Comparison of ENCODE assay signal across 11 cellular contexts in genomic region chr2:221943078-221943810, GRCh38.
DNase-seq lines count a peak whose midpoint lies in the region; ATAC-seq, FAIRE-seq and TF ChIP-seq lines count a peak whose summit lies in the region.
"Had no signal": no experiment of that assay in that cellular context is flagged by ENCODE, and none has a peak within 500 bp of the region (broad histone marks: within the 10 kb centered on the region; RNA-seq: fewer than 3 reads in every experiment).

No MANE protein-coding gene starts in this region.

- H3K27me3 Mint-ChIP-seq in activated T-helper 2 cell treated with anti-CD3 and anti-CD28 coated beads, Interferon-gamma antibody, Interleukin-2, Interleukin-4, amounts not matched to agents 10 μg/mL and 5 μg/mL and 100 μg/mL, durations not matched to agents 14 hours and 24 hours and 36 hours (ENCODE audit: low read depth), result no peaks in the 10 kb centered on the region
- H3K27me3 Mint-ChIP-seq: activated naive CD8-positive, alpha-beta T cell treated with anti-CD3 and anti-CD28 coated beads, Interleukin-2, amount 10 ng/mL, durations not matched to agents 7 days and 5 days had no signal

- no peak overlapping the region for H3K9ac ChIP-seq in subcutaneous abdominal adipose tissue (ENCODE audit: low read length in 5 of 5)

- H3K4me3 ChIP-seq in astrocyte of the cerebellum (ENCODE audit: low read depth, low read length) (no peak overlapping the region), right cardiac atrium (ENCODE audit: low read length) (no peak overlapping the region), subcutaneous abdominal adipose tissue (ENCODE audit: low read depth in 1 of 5, low read length in 5 of 5) (no peak overlapping the region)

- H3K27me3 ChIP-seq in right cardiac atrium (ENCODE audit: control insufficient read depth, insufficient read depth), result no peaks in the 10 kb centered on the region
- H3K27me3 ChIP-seq in subcutaneous abdominal adipose tissue (ENCODE audit: control insufficient read depth in 5 of 5, insufficient read depth in 4 of 5, low read length in 5 of 5), result no peaks in the 10 kb centered on the region

- in situ Hi-C loops in astrocyte of the cerebellum (cut with HindIII; ENCODE audit: low sequenced_read_pairs) (no loop called here), GM13977 (cut with MboI; ENCODE audit: low pct_unique_long_range_greater_than_20kb, low sequenced_read_pairs, unreplicated experiment) (no loop called here)

- H3K27ac Mint-ChIP-seq in activated T-helper 2 cell treated with anti-CD3 and anti-CD28 coated beads, Interferon-gamma antibody, Interleukin-2, Interleukin-4, amounts not matched to agents 10 μg/mL and 5 μg/mL and 100 μg/mL, durations not matched to agents 14 hours and 24 hours and 36 hours, result no peak overlapping the region
- H3K27ac Mint-ChIP-seq: activated naive CD8-positive, alpha-beta T cell treated with anti-CD3 and anti-CD28 coated beads, Interleukin-2, amount 10 ng/mL, durations not matched to agents 7 days and 5 days had no signal

- peak overlapping the region; percentile 78 for H3K27ac ChIP-seq in right cardiac atrium (ENCODE audit: low read length)
- H3K27ac ChIP-seq in subcutaneous abdominal adipose tissue (ENCODE audit: low read depth, low read length), result peak overlapping the region; percentile 42

- H3K36me3 ChIP-seq in subcutaneous abdominal adipose tissue (ENCODE audit: control insufficient read depth in 5 of 5, insufficient read depth in 5 of 5, low read length in 5 of 5), result no peaks in the 10 kb centered on the region

- intact Hi-C loops in right cardiac atrium (cut with DNase I), result no loop called here
- intact Hi-C loops in activated T-helper 2 cell treated with anti-CD3 and anti-CD28 coated beads, Interferon-gamma antibody, Interleukin-2, Interleukin-4, amounts not matched to agents 10 μg/mL and 5 μg/mL and 100 μg/mL, durations not matched to agents 14 hours and 24 hours and 36 hours (cut with micrococcal nuclease), result no loop called here

- TF ChIP-seq CTCF in astrocyte of the cerebellum (IDR thresholded peaks at IDR 0.05; ENCODE audit: low read depth, low read length, missing control alignments) (no peak), GM13977 (IDR thresholded peaks at IDR 0.05; ENCODE audit: extremely low read depth, insufficient read depth, missing control alignments) (no peak)

- no peak overlapping the region for H3K4me3 Mint-ChIP-seq in activated T-helper 2 cell treated with anti-CD3 and anti-CD28 coated beads, Interferon-gamma antibody, Interleukin-2, Interleukin-4, amounts not matched to agents 10 μg/mL and 5 μg/mL and 100 μg/mL, durations not matched to agents 14 hours and 24 hours and 36 hours (ENCODE audit: low read depth)
- H3K4me3 Mint-ChIP-seq: activated naive CD8-positive, alpha-beta T cell treated with anti-CD3 and anti-CD28 coated beads, Interleukin-2, amount 10 ng/mL, durations not matched to agents 7 days and 5 days had no signal

- no peaks in the 10 kb centered on the region for H3K9me3 Mint-ChIP-seq in activated T-helper 2 cell treated with anti-CD3 and anti-CD28 coated beads, Interferon-gamma antibody, Interleukin-2, Interleukin-4, amounts not matched to agents 10 μg/mL and 5 μg/mL and 100 μg/mL, durations not matched to agents 14 hours and 24 hours and 36 hours

- no peak for TF ChIP-seq POLR2A in H54 (IDR thresholded peaks at IDR 0.05; ENCODE audit: low read depth, low read length)

- H3K4me1 ChIP-seq in right cardiac atrium (ENCODE audit: control insufficient read depth, insufficient read depth, low read length) (no peaks in the 10 kb centered on the region), subcutaneous abdominal adipose tissue (ENCODE audit: control insufficient read depth in 5 of 5, insufficient read depth in 5 of 5, low read length in 5 of 5) (peaks cover 0 to 8% (median 4%) of the 10 kb centered on the region in 5 donors)

- H3K36me3 Mint-ChIP-seq in activated T-helper 2 cell treated with anti-CD3 and anti-CD28 coated beads, Interferon-gamma antibody, Interleukin-2, Interleukin-4, amounts not matched to agents 10 μg/mL and 5 μg/mL and 100 μg/mL, durations not matched to agents 14 hours and 24 hours and 36 hours (ENCODE audit: low read depth), result no peaks in the 10 kb centered on the region
- H3K36me3 Mint-ChIP-seq: activated naive CD8-positive, alpha-beta T cell treated with anti-CD3 and anti-CD28 coated beads, Interleukin-2, amount 10 ng/mL, durations not matched to agents 7 days and 5 days had no signal

- DNase-seq in H54 (ENCODE audit: insufficient read length, low spot score), result peak; percentile 6
- DNase-seq in astrocyte of the cerebellum (ENCODE audit: low read depth), result peak; percentile 49
- peak in 2 of 3 donors; percentile 20 to 43 for DNase-seq in right cardiac atrium
- DNase-seq in activated T-helper 2 cell treated with anti-CD3 and anti-CD28 coated beads, Interferon-gamma antibody, Interleukin-2, Interleukin-4, amounts not matched to agents 10 μg/mL and 5 μg/mL and 100 μg/mL, durations not matched to agents 14 hours and 24 hours and 36 hours (ENCODE audit: low spot score), result no peak
- DNase-seq in CD1c-positive myeloid dendritic cell (ENCODE audit: extremely low spot score), result no peak
- no peak for DNase-seq in retina
- no peak for DNase-seq in GM13977 (ENCODE audit: low spot score)
- DNase-seq: activated naive CD8-positive, alpha-beta T cell treated with anti-CD3 and anti-CD28 coated beads, Interleukin-2, amount 10 ng/mL, durations not matched to agents 7 days and 5 days; OCI-M1 had no signal

- ATAC-seq in right cardiac atrium, result peak; percentile 36 to 78

- FAIRE-seq in H54 (lab: Jason Lieb, UNC), result peak; percentile 86
- FAIRE-seq: GM19239 had no signal

- no peaks in the 10 kb centered on the region for H3K4me1 Mint-ChIP-seq in activated T-helper 2 cell treated with anti-CD3 and anti-CD28 coated beads, Interferon-gamma antibody, Interleukin-2, Interleukin-4, amounts not matched to agents 10 μg/mL and 5 μg/mL and 100 μg/mL, durations not matched to agents 14 hours and 24 hours and 36 hours (ENCODE audit: low read depth)
- H3K4me1 Mint-ChIP-seq: activated naive CD8-positive, alpha-beta T cell treated with anti-CD3 and anti-CD28 coated beads, Interleukin-2, amount 10 ng/mL, durations not matched to agents 7 days and 5 days had no signal

- no peaks in the 10 kb centered on the region for H3K9me3 ChIP-seq in right cardiac atrium (ENCODE audit: control insufficient read depth, low read length)
- no peaks in the 10 kb centered on the region for H3K9me3 ChIP-seq in subcutaneous abdominal adipose tissue (ENCODE audit: control insufficient read depth in 5 of 5, low read length in 5 of 5)

- WGBS in right cardiac atrium, result 63% methylated on average over 1 of the region's 1 CpG

Comparison
In these comparisons a context has a peak if more than half of its experiments do, and no peak if none do; other contexts are left out.
1. DNase-seq: peak in H54 (single experiment), astrocyte of the cerebellum (single experiment) and right cardiac atrium (2 of 3); none in activated T-helper 2 cell treated with anti-CD3 and anti-CD28 coated beads, Interferon-gamma antibody, Interleukin-2, Interleukin-4, amounts not matched to agents 10 μg/mL and 5 μg/mL and 100 μg/mL, durations not matched to agents 14 hours and 24 hours and 36 hours (single experiment), CD1c-positive myeloid dendritic cell (single experiment), retina (single experiment) and GM13977 (single experiment).